ENCODE assay signal across 22 cellular contexts in the genomic region with DNA sequence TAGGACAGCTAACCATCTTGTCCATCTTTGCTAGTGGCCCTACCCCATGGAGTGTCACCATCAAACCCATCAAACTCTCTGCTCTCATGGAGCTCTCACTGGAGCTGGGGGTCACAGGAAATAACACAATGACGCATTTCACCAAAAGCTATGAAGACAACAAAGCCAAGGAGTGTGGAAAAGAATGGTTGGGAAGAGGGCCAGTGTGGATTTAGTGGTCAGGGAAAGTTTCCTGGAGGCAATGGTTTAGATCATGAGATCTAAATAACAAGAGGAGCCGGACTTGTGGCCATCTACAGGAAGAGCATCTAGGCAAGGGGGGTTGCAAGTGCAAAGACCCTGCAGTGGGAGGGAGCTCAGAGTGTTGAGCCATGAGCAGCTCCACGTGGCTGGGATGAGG.
DNase-seq lines count a peak whose midpoint lies in the region; ATAC-seq, FAIRE-seq and TF ChIP-seq lines count a peak whose summit lies in the region.
"Had no signal": no experiment of that assay in that cellular context is flagged by ENCODE, and none has a peak within 500 bp of the region (broad histone marks: within the 10 kb centered on the region; RNA-seq: fewer than 3 reads in every experiment).

No MANE protein-coding gene starts in this region.

- peaks cover 3% of the 10 kb centered on the region for H3K27me3 Mint-ChIP-seq in MCF 10A (ENCODE audit: insufficient read depth, unreplicated experiment)

- intact Hi-C loops in MCF 10A (cut with micrococcal nuclease) (no loop called here), mammary epithelial cell (cut with micrococcal nuclease) (no loop called here)

- H2AFZ ChIP-seq in mammary epithelial cell (ENCODE audit: low read depth, low read length) (no peak overlapping the region), keratinocyte (ENCODE audit: control insufficient read depth, low read length) (no peak overlapping the region)

- WGBS in mammary epithelial cell (ENCODE audit: low coverage, missing lambda C conversion rate), result 63% methylated on average over 2 of the region's 3 CpGs

- dilution Hi-C loops in mammary epithelial cell (cut with HindIII; ENCODE audit: low sequenced_read_pairs) (no loop called here), keratinocyte (cut with MboI; ENCODE audit: extremely low pct_ligation_motif_present, low sequenced_read_pairs) (loop anchor here (25.0 kb wide), 1 partner anchor 260 kb away; a partner anchor contains a TSS)

- CTCF ChIA-PET in MCF 10A (lab: Yijun Ruan, JAX) (interaction anchor here (0.6 to 3.0 kb wide), 15 partner anchors 10 to 447 kb away, joined by 3 to 15 read pairs (median 3); a partner anchor contains a TSS), mammary epithelial cell (lab: Charles Lee; ENCODE audit: low non-redundant PET) (no interaction called here)

- FAIRE-seq in keratinocyte (lab: Jason Lieb, UNC), result peak; percentile 26
- no peak for FAIRE-seq in urothelium cell line (lab: Jason Lieb, UNC)
- FAIRE-seq: GM12892, GM19239, H1 had no signal

- H4K20me1 ChIP-seq in mammary epithelial cell (ENCODE audit: insufficient read depth, low read length), result no peaks in the 10 kb centered on the region
- no peaks in the 10 kb centered on the region for H4K20me1 ChIP-seq in keratinocyte (ENCODE audit: control insufficient read depth, extremely low read depth, insufficient read depth, low read length)

- no peaks in the 10 kb centered on the region for H3K36me3 Mint-ChIP-seq in MCF 10A (ENCODE audit: insufficient read depth, unreplicated experiment)
- H3K36me3 Mint-ChIP-seq: CD4-positive, CD25-positive, alpha-beta regulatory T cell had no signal

- no peak for ATAC-seq in GM19324 (IDR thresholded peaks at IDR 0.05; ENCODE audit: low FRiP score, unreplicated experiment)
- ATAC-seq: T-helper 17 cell had no signal

- BruUV-seq in MCF 10A (replicated peaks; lab: Mats Ljungman, UMichigan), result no TSS peak
- no TSS peak for BruUV-seq in mammary epithelial cell (replicated peaks; lab: Mats Ljungman, UMichigan)

- POLR2A ChIA-PET in MCF 10A (lab: Yijun Ruan, JAX), result interaction anchor here (0.6 to 1.0 kb wide), 5 partner anchors 92 to 525 kb away, joined by 3 to 5 read pairs (median 3); no protein-coding TSS in a partner anchor

- H3K9me1 ChIP-seq in keratinocyte (ENCODE audit: control insufficient read depth, extremely low read depth, insufficient read depth, low read length), result no peaks in the 10 kb centered on the region

- no peak overlapping the region for H3K27ac ChIP-seq in mammary epithelial cell (ENCODE audit: insufficient read depth, low read depth, low read length)
- H3K27ac ChIP-seq in keratinocyte (ENCODE audit: control insufficient read depth, insufficient read depth, low read length), result peak overlapping the region; percentile 45
- H3K27ac ChIP-seq: HL-60, SK-N-MC had no signal

- H3K4me2 ChIP-seq in mammary epithelial cell (ENCODE audit: insufficient read depth, low read depth, low read length) (no peak overlapping the region), keratinocyte (ENCODE audit: control insufficient read depth, extremely low read depth, insufficient read depth, low read depth, low read length) (peak overlapping the region; percentile 65)

- H3K27ac Mint-ChIP-seq in MCF 10A (ENCODE audit: low read depth, unreplicated experiment), result peak overlapping the region; percentile 68
- H3K27ac Mint-ChIP-seq: T-helper 17 cell had no signal

- H3K4me1 ChIP-seq in mammary epithelial cell (ENCODE audit: insufficient read depth, low read length) (no peaks in the 10 kb centered on the region), keratinocyte (ENCODE audit: control insufficient read depth, extremely low read depth, insufficient read depth, low read length) (peaks cover 20% of the 10 kb centered on the region)

- H3K79me2 ChIP-seq in mammary epithelial cell (ENCODE audit: insufficient read depth, low read length) (no peaks in the 10 kb centered on the region), keratinocyte (ENCODE audit: control insufficient read depth, insufficient read depth, low read length) (no peaks in the 10 kb centered on the region)

- H3K27me3 ChIP-seq in mammary epithelial cell (ENCODE audit: insufficient read depth, low read length), result no peaks in the 10 kb centered on the region
- H3K27me3 ChIP-seq in keratinocyte (ENCODE audit: control insufficient read depth, extremely low read depth, insufficient read depth, low read length), result no peaks in the 10 kb centered on the region

- H3K9me3 Mint-ChIP-seq in MCF 10A (ENCODE audit: unreplicated experiment), result peaks cover 11% of the 10 kb centered on the region

- TF ChIP-seq CTCF in MCF 10A (IDR thresholded peaks at IDR 0.05; ENCODE audit: unreplicated experiment) (no peak), mammary epithelial cell (conservative IDR thresholded peaks at IDR 0.05 in 1 of 2, IDR thresholded peaks at IDR 0.05 in 1 of 2; ENCODE audit: extremely low read depth in 1 of 2, insufficient read depth in 1 of 2, low read depth in 1 of 2, low read length in 2 of 2) (no peak), keratinocyte (optimal IDR thresholded peaks at IDR 0.05 in 1 of 3, IDR thresholded peaks at IDR 0.05 in 1 of 3, conservative IDR thresholded peaks at IDR 0.05 in 1 of 3; ENCODE audit: extremely low read depth in 1 of 3, insufficient read depth in 2 of 3, low read length in 3 of 3) (no peak)

- peaks cover 15% of the 10 kb centered on the region for H3K4me1 Mint-ChIP-seq in MCF 10A (ENCODE audit: insufficient read depth, unreplicated experiment)
- H3K4me1 Mint-ChIP-seq: T-helper 17 cell had no signal

- H3K4me3 Mint-ChIP-seq in MCF 10A (ENCODE audit: unreplicated experiment), result no peak overlapping the region
- H3K4me3 Mint-ChIP-seq: CD4-positive, CD25-positive, alpha-beta regulatory T cell; T-helper 17 cell had no signal

- H3K36me3 ChIP-seq in mammary epithelial cell (ENCODE audit: insufficient read depth, low read length) (no peaks in the 10 kb centered on the region), keratinocyte (ENCODE audit: control insufficient read depth in 2 of 2, extremely low read depth in 1 of 2, insufficient read depth in 2 of 2, low read length in 2 of 2) (no peaks in the 10 kb centered on the region)

- H3K4me3 ChIP-seq in mammary epithelial cell (replicated peaks in 1 of 3; ENCODE audit: insufficient read depth in 1 of 3, low read depth in 2 of 3, low read length in 3 of 3) (no peak overlapping the region), keratinocyte (ENCODE audit: control insufficient read depth in 2 of 3, extremely low read depth in 1 of 3, insufficient read depth in 2 of 3, low read depth in 1 of 3, low read length in 3 of 3) (no peak overlapping the region)
- H3K4me3 ChIP-seq: SK-N-MC had no signal

- DNase-seq in MCF 10A (ENCODE audit: unreplicated experiment) (no peak), mammary epithelial cell (no peak), RPMI7951 (ENCODE audit: low read depth) (peak; percentile 100), keratinocyte (ENCODE audit: low read depth, low spot score) (no peak), urothelium cell line (ENCODE audit: low spot score) (no peak), NCI-H1930 (lab: John Stamatoyannopoulos, UW) (no peak), SW480 (ENCODE audit: low spot score) (no peak)
- DNase-seq: Calu3; CD4-positive, CD25-positive, alpha-beta regulatory T cell; GDM1; KBM-7; NCI-H1105; NCI-H1694 treated with DMSO at 0.1 percent for 48 hours; NCI-H2171 treated with DMSO at 0.1 percent for 48 hours; NCI-H510A treated with DMSO at 0.1 percent for 48 hours; T-helper 17 cell had no signal

- no peak overlapping the region for H3K9ac ChIP-seq in mammary epithelial cell (ENCODE audit: insufficient read depth, low read length)
- H3K9ac ChIP-seq in keratinocyte (ENCODE audit: control insufficient read depth, extremely low read depth, insufficient read depth, low read length), result peak overlapping the region; percentile 20

- in situ Hi-C loops in mammary epithelial cell (cut with MboI; ENCODE audit: low sequenced_read_pairs in 2 of 2), result loop anchor here in 1 of 2 donors (25.0 kb wide), 1 partner anchor 410 kb away; no protein-coding TSS in a partner anchor

- peaks cover 8% of the 10 kb centered on the region for H3K9me3 ChIP-seq in mammary epithelial cell (replicated peaks; ENCODE audit: insufficient read depth, low read length)
- peaks cover 2% of the 10 kb centered on the region for H3K9me3 ChIP-seq in keratinocyte (ENCODE audit: control insufficient read depth, low read depth, low read length)
